ENCODE assay signal across 1 cellular context in genomic region chr18:46891742-46892214, GRCh38.
A peak's percentile ranks its signal among the peaks of the same experiment; 100 is the strongest.
TF ChIP-seq lines count a peak whose summit lies in the region.

No MANE protein-coding gene starts in this region.

TF ChIP-seq in GM12878, 131 proteins besides CTCF, POLR2A, EP300 and RAD21 (continued from another document and continues in another):
- peak; percentile 96 for TF ChIP-seq MLLT1 (IDR thresholded peaks at IDR 0.05)
- TF ChIP-seq RUNX3 (IDR thresholded peaks at IDR 0.05; ENCODE audit: low read length): peak; percentile 98
- TF ChIP-seq JUND (IDR thresholded peaks at IDR 0.05; ENCODE audit: low read depth, low read length): peak; percentile 78
- no peak for TF ChIP-seq MXI1 (IDR thresholded peaks at IDR 0.05; ENCODE audit: low read depth, low read length)
- TF ChIP-seq TBL1XR1 (IDR thresholded peaks at IDR 0.05; ENCODE audit: low read depth, low read length): peak; percentile 83; the same call in 1 of the 2 replicates
- peak; percentile 51; the same call in 1 of the 2 replicates for TF ChIP-seq PKNOX1 (IDR thresholded peaks at IDR 0.05)
- peak; percentile 90 for TF ChIP-seq NR2F1 (conservative IDR thresholded peaks at IDR 0.05)
- TF ChIP-seq RELA (IDR thresholded peaks at IDR 0.05; ENCODE audit: borderline replicate concordance, partially characterized antibody): peak; percentile 94
- 0 out of 4 replicates have a peak, but pooled peaks of 1 of the 2 experiments have one; percentile 74 for TF ChIP-seq CEBPB (IDR thresholded peaks at IDR 0.05; ENCODE audit: borderline replicate concordance in 1 of 2, low read depth in 2 of 2, low read length in 2 of 2)
- peak; percentile 87 for TF ChIP-seq IRF4 (IDR thresholded peaks at IDR 0.05; ENCODE audit: low read depth, low read length)
- TF ChIP-seq MEF2B (IDR thresholded peaks at IDR 0.05; ENCODE audit: partially characterized antibody, poor library complexity, severe bottlenecking): peak; percentile 87
- TF ChIP-seq NFYA (IDR thresholded peaks at IDR 0.05; ENCODE audit: borderline replicate concordance, low read depth, low read length): no peak
- no peak for TF ChIP-seq REST (IDR thresholded peaks at IDR 0.05; ENCODE audit: low read depth, low read length)
- TF ChIP-seq BMI1 (IDR thresholded peaks at IDR 0.05; ENCODE audit: borderline replicate concordance): peak; percentile 81
- TF ChIP-seq FOXM1 (IDR thresholded peaks at IDR 0.05; ENCODE audit: low read depth, low read length): peak; percentile 81
- TF ChIP-seq ATF7 (IDR thresholded peaks at IDR 0.05; ENCODE audit: low read depth): peak; percentile 90
- TF ChIP-seq GATAD2B (conservative IDR thresholded peaks at IDR 0.05; ENCODE audit: low read depth): peak; percentile 83; the same call in 1 of the 2 replicates
- peak; percentile 78 for TF ChIP-seq CBX5 (IDR thresholded peaks at IDR 0.05; ENCODE audit: low read depth)
- TF ChIP-seq SMAD5 (IDR thresholded peaks at IDR 0.05; ENCODE audit: low read depth): no peak
- peak; percentile 81 for TF ChIP-seq NBN (IDR thresholded peaks at IDR 0.05)
- TF ChIP-seq TCF3 (IDR thresholded peaks at IDR 0.05; ENCODE audit: borderline replicate concordance, insufficient read depth, low read depth, low read length): peak; percentile 94
- peak; percentile 55 for TF ChIP-seq PBX3 (IDR thresholded peaks at IDR 0.05; ENCODE audit: insufficient replicate concordance, low read depth, low read length)
- TF ChIP-seq CREB1 (IDR thresholded peaks at IDR 0.05; ENCODE audit: low read depth): 0 out of 2 replicates have a peak, but pooled peaks have one; percentile 57
- no peak for TF ChIP-seq MYB (IDR thresholded peaks at IDR 0.05; ENCODE audit: borderline replicate concordance, low read depth, low read length)
- peak; percentile 91 for TF ChIP-seq CBFB (IDR thresholded peaks at IDR 0.05; ENCODE audit: low read depth)
- TF ChIP-seq NFIC (IDR thresholded peaks at IDR 0.05; ENCODE audit: low read depth, low read length): peak; percentile 97
- TF ChIP-seq NKRF (conservative IDR thresholded peaks at IDR 0.05): 0 out of 2 replicates have a peak, but pooled peaks have one; percentile 22
- peak; percentile 97 for TF ChIP-seq IKZF1 (conservative IDR thresholded peaks at IDR 0.05)
- peak; percentile 97 for TF ChIP-seq DPF2 (IDR thresholded peaks at IDR 0.05)
- peak; percentile 89 for TF ChIP-seq MEF2A (IDR thresholded peaks at IDR 0.05; ENCODE audit: insufficient read depth, low read depth, low read length)
- peak; percentile 88 for TF ChIP-seq SKIL (IDR thresholded peaks at IDR 0.05; ENCODE audit: low read depth, poor library complexity, severe bottlenecking)
- TF ChIP-seq SMC3 (IDR thresholded peaks at IDR 0.05; ENCODE audit: borderline replicate concordance, low read length): no peak
- TF ChIP-seq ZNF217 (IDR thresholded peaks at IDR 0.05): peak; percentile 84; the same call in 1 of the 2 replicates
- 0 out of 2 replicates have a peak, but pooled peaks have one; percentile 26 for TF ChIP-seq RCOR1 (conservative IDR thresholded peaks at IDR 0.05; ENCODE audit: low read depth, low read length)
- TF ChIP-seq ATF2 (IDR thresholded peaks at IDR 0.05; ENCODE audit: low read length): peak; percentile 88
- peak; percentile 99 for TF ChIP-seq MTA2 (IDR thresholded peaks at IDR 0.05; ENCODE audit: low read depth)
- TF ChIP-seq SP1 (IDR thresholded peaks at IDR 0.05; ENCODE audit: low read depth, low read length): peak; percentile 59
- TF ChIP-seq PAX5 (IDR thresholded peaks at IDR 0.05; ENCODE audit: borderline replicate concordance, low read depth, low read length): peak; percentile 96
- TF ChIP-seq RELB (IDR thresholded peaks at IDR 0.05; ENCODE audit: low read depth): peak; percentile 96
- peak; percentile 95 for TF ChIP-seq TCF12 (IDR thresholded peaks at IDR 0.05; ENCODE audit: low read depth, low read length)
- no peak for TF ChIP-seq YBX1 (IDR thresholded peaks at IDR 0.05)
- 0 out of 2 replicates have a peak, but pooled peaks have one; percentile 12 for TF ChIP-seq YY1 (IDR thresholded peaks at IDR 0.05; ENCODE audit: low read depth, low read length)
